ENCODE assay signal across 27 cellular contexts in the genomic region with DNA sequence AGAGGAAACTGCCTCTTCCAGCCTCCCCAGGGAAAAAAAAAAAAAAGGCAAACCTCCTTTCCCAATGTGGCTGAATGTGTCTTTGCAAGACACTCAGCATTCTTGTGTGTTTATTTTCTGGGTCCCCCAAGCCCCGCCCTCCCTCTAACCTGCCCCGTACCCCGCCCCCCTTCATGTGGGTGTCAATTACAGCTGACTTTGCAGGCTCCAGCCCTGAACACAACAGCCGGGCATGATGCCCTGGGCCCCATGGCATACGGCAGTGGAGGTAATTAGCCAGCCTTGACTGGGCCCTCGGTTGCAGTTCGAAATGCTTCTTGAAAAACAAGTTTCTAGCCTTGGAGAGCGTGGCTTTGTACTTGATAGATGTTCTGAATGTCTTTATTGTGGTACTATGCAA.
"Had no signal": no experiment of that assay in that cellular context is flagged by ENCODE, and none has a peak within 500 bp of the region (broad histone marks: within the 10 kb centered on the region; RNA-seq: fewer than 3 reads in every experiment).

No MANE protein-coding gene starts in this region.

- H3K4me1 Mint-ChIP-seq: activated naive CD4-positive, alpha-beta T cell treated with anti-CD3 and anti-CD28 coated beads, Interleukin-2, amount 50 U/mL, for 24 hours; T-helper 17 cell; WTC11 had no signal

- H3K27me3 ChIP-seq: breast epithelium, SJSA1 had no signal

- H3K36me3 ChIP-seq: breast epithelium, SJSA1 had no signal

- ATAC-seq: activated CD8-positive, alpha-beta T cell treated with anti-CD3 and anti-CD28 coated beads, Interleukin-2, amount 10 ng/mL, durations not matched to agents 7 days and 5 days; Panc1; T-helper 17 cell; WTC11 had no signal

- H3K4me3 ChIP-seq: breast epithelium, SJSA1 had no signal

- H3K4me3 Mint-ChIP-seq: activated CD8-positive, alpha-beta T cell treated with anti-CD3 and anti-CD28 coated beads, Interleukin-2, amount 10 ng/mL, durations not matched to agents 7 days and 5 days; activated naive CD4-positive, alpha-beta T cell treated with anti-CD3 and anti-CD28 coated beads, Interleukin-2, amount 50 U/mL, for 24 hours; activated T-cell treated with anti-CD3 and anti-CD28 coated beads, Interleukin-2, amount 50 U/mL, for 24 hours; activated T-helper 1 cell treated with anti-CD3 and anti-CD28 coated beads, Interleukin-12 subunit alpha, Interleukin-12 subunit beta, Interleukin-2, Interleukin-4 antibody, amounts not matched to agents 30 ng/mL and 10 ng/mL and 1 ng/mL, durations not matched to agents 14 hours and 24 hours and 36 hours; T-helper 17 cell; WTC11 had no signal

- H3K9me3 ChIP-seq: SJSA1 had no signal

- H3K27ac Mint-ChIP-seq: activated CD8-positive, alpha-beta T cell treated with anti-CD3 and anti-CD28 coated beads, Interleukin-2, amount 10 ng/mL, durations not matched to agents 7 days and 5 days; activated naive CD4-positive, alpha-beta T cell treated with anti-CD3 and anti-CD28 coated beads, Interleukin-2, amount 50 U/mL, for 24 hours; activated T-cell treated with anti-CD3 and anti-CD28 coated beads, Interleukin-2, amount 50 U/mL, for 24 hours; activated T-helper 1 cell treated with anti-CD3 and anti-CD28 coated beads, Interleukin-12 subunit alpha, Interleukin-12 subunit beta, Interleukin-2, Interleukin-4 antibody, amounts not matched to agents 30 ng/mL and 10 ng/mL and 1 ng/mL, durations not matched to agents 14 hours and 24 hours and 36 hours; T-helper 17 cell; WTC11 had no signal

- H3K36me3 Mint-ChIP-seq: activated naive CD4-positive, alpha-beta T cell treated with anti-CD3 and anti-CD28 coated beads, Interleukin-2, amount 50 U/mL, for 24 hours had no signal

- H3K27me3 Mint-ChIP-seq: activated naive CD4-positive, alpha-beta T cell treated with anti-CD3 and anti-CD28 coated beads, Interleukin-2, amount 50 U/mL, for 24 hours; activated T-cell treated with anti-CD3 and anti-CD28 coated beads, Interleukin-2, amount 50 U/mL, for 24 hours; T-helper 17 cell had no signal

- DNase-seq: activated CD4-positive, alpha-beta T cell treated with anti-CD3 and anti-CD28 coated beads for 48 hours; activated CD4-positive, alpha-beta T cell treated with anti-CD3 and anti-CD28 coated beads, Interleukin-2, amount 50 U/mL, for 4 hours; activated CD4-positive, CD25-positive, alpha-beta regulatory T cell treated with anti-CD3 and anti-CD28 coated beads, Interleukin-2, amount 50 U/mL, for 72 hours; activated CD8-positive, alpha-beta T cell treated with anti-CD3 and anti-CD28 coated beads, Interleukin-2, amount 10 ng/mL, durations not matched to agents 7 days and 5 days; activated effector memory CD4-positive, alpha-beta T cell treated with Interleukin-2 at 50 U/mL for 16 hours; activated naive CD4-positive, alpha-beta T cell; activated T-cell treated with anti-CD3 and anti-CD28 coated beads, Interleukin-2, amount 50 U/mL, for 24 hours; aorta; Karpas-422; NCI-H1105 treated with DMSO at 0.1 percent for 48 hours; NCI-H1436 treated with DMSO at 0.1 percent for 48 hours; NCI-H1930; NCI-H345; NCI-H510A; NCI-H526 treated with DMSO at 0.1 percent for 48 hours; NK-92 treated with Interleukin-12 subunit alpha and Interleukin-12 subunit beta, amount 100 ng/mL, for 24 hours; OCI-M1; SHP77; T-helper 17 cell; T-helper 9 cell had no signal

- H3K27ac ChIP-seq: breast epithelium, RWPE1, SJSA1 had no signal

- H3K4me1 ChIP-seq: breast epithelium, SJSA1 had no signal
